In genomic region chr2:218023636-218024035, GRCh38 we compare ENCODE assay signal across 25 cellular contexts. TPM values are rescaled to one million over a fixed set of nuclear protein-coding genes. Genes with fewer than 3 reads are reported as not detected.
DNase-seq lines count a peak whose midpoint lies in the region; ATAC-seq and TF ChIP-seq lines count a peak whose summit lies in the region.
"Had no signal": no experiment of that assay in that cellular context is flagged by ENCODE, and none has a peak within 500 bp of the region (broad histone marks: within the 10 kb centered on the region; RNA-seq: fewer than 3 reads in every experiment).

No MANE protein-coding gene starts in this region.

- no peak overlapping the region for H3K4me3 Mint-ChIP-seq in glutamatergic neuron (ENCODE audit: unreplicated experiment)
- H3K4me3 Mint-ChIP-seq: activated CD8-positive, alpha-beta memory T cell treated with anti-CD3 and anti-CD28 coated beads, Interleukin-2, amount 10 ng/mL, durations not matched to agents 7 days and 5 days; brain; CD4-positive, CD25-positive, alpha-beta regulatory T cell; IgD-negative memory B cell; neural crest cell; stimulated activated naive CD8-positive, alpha-beta T cell treated with anti-CD3 and anti-CD28 coated beads, Interleukin-15, Interleukin-2, amounts not matched to agents 100 ng/mL and 50 ng/mL, for 24 hours had no signal

- H3K4me1 Mint-ChIP-seq in glutamatergic neuron (ENCODE audit: low read depth, unreplicated experiment), result peaks cover 10% of the 10 kb centered on the region
- H3K4me1 Mint-ChIP-seq: activated CD8-positive, alpha-beta memory T cell treated with anti-CD3 and anti-CD28 coated beads, Interleukin-2, amount 10 ng/mL, durations not matched to agents 7 days and 5 days; CD4-positive, CD25-positive, alpha-beta regulatory T cell had no signal

- intact Hi-C loops in Right ventricle myocardium superior (cut with DNase I) (no loop called here), left ventricle myocardium superior (cut with micrococcal nuclease) (no loop called here), ovary (cut with DNase I) (no loop called here)

- H3K27me3 ChIP-seq in ovary, result no peaks in the 10 kb centered on the region
- H3K27me3 ChIP-seq: SJCRH30, tibial nerve had no signal

- 65 to 67% (median 66%) methylated on average over 3 of the region's 3 CpGs for WGBS in ovary, 3 donors

- no peaks in the 10 kb centered on the region for H3K9me3 ChIP-seq in ovary
- H3K9me3 ChIP-seq: mucosa of descending colon, psoas muscle, SJCRH30, tibial nerve had no signal

- TF ChIP-seq EP300 in ovary (IDR thresholded peaks at IDR 0.05), result no peak

- TF ChIP-seq POLR2A in ovary (IDR thresholded peaks at IDR 0.05), result no peak

- ATAC-seq in Right ventricle myocardium superior (ENCODE audit: poor library complexity) (no peak), left ventricle myocardium superior (no peak)
- ATAC-seq: activated CD8-positive, alpha-beta memory T cell treated with anti-CD3 and anti-CD28 coated beads, Interleukin-2, amount 10 ng/mL, durations not matched to agents 7 days and 5 days; mucosa of descending colon; psoas muscle had no signal

- no peak overlapping the region for H3K27ac Mint-ChIP-seq in glutamatergic neuron (ENCODE audit: unreplicated experiment)
- H3K27ac Mint-ChIP-seq: activated CD8-positive, alpha-beta memory T cell treated with anti-CD3 and anti-CD28 coated beads, Interleukin-2, amount 10 ng/mL, durations not matched to agents 7 days and 5 days; CD4-positive, CD25-positive, alpha-beta regulatory T cell; IgD-negative memory B cell; stimulated activated naive CD8-positive, alpha-beta T cell treated with anti-CD3 and anti-CD28 coated beads, Interleukin-15, Interleukin-2, amounts not matched to agents 100 ng/mL and 50 ng/mL, for 24 hours had no signal

- no peak overlapping the region for H3K27ac ChIP-seq in ovary
- H3K27ac ChIP-seq: PC-9, SJCRH30, tibial nerve had no signal

- no peaks in the 10 kb centered on the region for H3K36me3 ChIP-seq in ovary
- H3K36me3 ChIP-seq: SJCRH30, tibial nerve had no signal

- DNase-seq in Right ventricle myocardium superior (peak; percentile 12), left ventricle myocardium superior (no peak), glutamatergic neuron (peak; percentile 6), ovary (peak in 3 of 5 donors; percentile 3 to 5 (median 5)), HuH-7 (ENCODE audit: low spot score) (no peak), UCSD-AML1 (lab: John Stamatoyannopoulos, UW; ENCODE audit: unreplicated experiment) (no peak), GM20000 (ENCODE audit: low spot score) (no peak)
- no peak for DNase-seq in activated T-cell treated with anti-CD3 and anti-CD28 coated beads, Interleukin-2, amount 50 U/mL, for 1 hour
- DNase-seq: activated CD4-positive, alpha-beta T cell treated with anti-CD3 and anti-CD28 coated beads for 48 hours; activated CD8-positive, alpha-beta memory T cell treated with anti-CD3 and anti-CD28 coated beads, Interleukin-2, amount 10 ng/mL, durations not matched to agents 7 days and 5 days; CD4-positive, CD25-positive, alpha-beta regulatory T cell; cortex of kidney; GOT3; mucosa of descending colon; NCI-H446; PC-9; psoas muscle; SJCRH30; stimulated activated CD4-positive, alpha-beta T cell treated with anti-CD3 and anti-CD28 coated beads, Interleukin-4, amount 100 ng/mL, for 24 hours had no signal

- H3K36me3 Mint-ChIP-seq in glutamatergic neuron (ENCODE audit: unreplicated experiment), result no peaks in the 10 kb centered on the region
- H3K36me3 Mint-ChIP-seq: activated CD8-positive, alpha-beta memory T cell treated with anti-CD3 and anti-CD28 coated beads, Interleukin-2, amount 10 ng/mL, durations not matched to agents 7 days and 5 days; brain; CD4-positive, CD25-positive, alpha-beta regulatory T cell had no signal

- no peaks in the 10 kb centered on the region for H3K9me3 Mint-ChIP-seq in glutamatergic neuron (ENCODE audit: unreplicated experiment)
- H3K9me3 Mint-ChIP-seq: CD4-positive, CD25-positive, alpha-beta regulatory T cell; IgD-negative memory B cell; neural crest cell; stimulated activated naive CD8-positive, alpha-beta T cell treated with anti-CD3 and anti-CD28 coated beads, Interleukin-15, Interleukin-2, amounts not matched to agents 100 ng/mL and 50 ng/mL, for 24 hours had no signal

- TF ChIP-seq CTCF in glutamatergic neuron (IDR thresholded peaks at IDR 0.05; ENCODE audit: partially characterized antibody, unreplicated experiment), result no peak
- no peak for TF ChIP-seq CTCF in ovary (IDR thresholded peaks at IDR 0.05)
- TF ChIP-seq CTCF in GM20000 (IDR thresholded peaks at IDR 0.05; ENCODE audit: extremely low read depth, missing control alignments), result no peak

- H3K27me3 Mint-ChIP-seq in glutamatergic neuron (ENCODE audit: unreplicated experiment), result peaks cover 15% of the 10 kb centered on the region
- H3K27me3 Mint-ChIP-seq: activated CD8-positive, alpha-beta memory T cell treated with anti-CD3 and anti-CD28 coated beads, Interleukin-2, amount 10 ng/mL, durations not matched to agents 7 days and 5 days; CD4-positive, CD25-positive, alpha-beta regulatory T cell; IgD-negative memory B cell; stimulated activated naive CD8-positive, alpha-beta T cell treated with anti-CD3 and anti-CD28 coated beads, Interleukin-15, Interleukin-2, amounts not matched to agents 100 ng/mL and 50 ng/mL, for 24 hours had no signal

- H3K4me1 ChIP-seq in ovary (ENCODE audit: insufficient read depth), result no peaks in the 10 kb centered on the region
- H3K4me1 ChIP-seq: SJCRH30 had no signal

- H3K4me3 ChIP-seq in ovary, result no peak overlapping the region
- H3K4me3 ChIP-seq: mucosa of descending colon, PC-9, psoas muscle, SJCRH30, tibial nerve had no signal

RNA-seq across cellular contexts. Expression of gene TNS1, which starts 20.8 kb away (rescaled TPM):
- total RNA-seq in Right ventricle myocardium superior (722 TPM), left ventricle myocardium superior (783 TPM), glutamatergic neuron (ENCODE audit: unreplicated experiment) (3.2 TPM), ovary (100 to 1,000 TPM; 141 to 568 (median 366) TPM)
- polyA plus RNA-seq in ovary, result 100 to 1,000 TPM; 140 to 278 TPM
- polyA plus RNA-seq: CD4-positive, CD25-positive, alpha-beta regulatory T cell; IgD-negative memory B cell had no signal

RNA-seq across cellular contexts. Expression of gene RUFY4, which starts 45.4 kb away (rescaled TPM):
- not detected for total RNA-seq in Right ventricle myocardium superior
- not detected for total RNA-seq in left ventricle myocardium superior
- total RNA-seq in glutamatergic neuron (ENCODE audit: unreplicated experiment), result not detected
- under 1 TPM in 3 of 7 donors, not detected in 4; 0.11 to 0.97 (median 0.62) TPM for total RNA-seq in ovary
- polyA plus RNA-seq in ovary, result under 1 TPM; 0.10 to 0.57 TPM
- total RNA-seq: M059J, mucosa of descending colon, neural crest cell, PC-9, psoas muscle, SJCRH30, tibial nerve had no signal

Comparison
In these comparisons a context has a peak if more than half of its experiments do, and no peak if none do; other contexts are left out.
1. DNase-seq: peak in Right ventricle myocardium superior (single experiment), glutamatergic neuron (single experiment) and ovary (3 of 5); none in left ventricle myocardium superior (single experiment), HuH-7 (single experiment), UCSD-AML1 (single experiment), GM20000 (single experiment) and activated T-cell treated with anti-CD3 and anti-CD28 coated beads, Interleukin-2, amount 50 U/mL, for 1 hour (single experiment).
2. RNA of gene TNS1, which starts 20.8 kb away (total RNA-seq): 783 TPM in left ventricle myocardium superior (single experiment), 722 TPM in Right ventricle myocardium superior (single experiment) and 141 to 568 TPM in ovary; 3.2 TPM in glutamatergic neuron (single experiment); every median in the first group is over 10 times any median in the second.